8 cellular contexts compared by ENCODE assay signal in genomic region chr10:42192450-42192849, GRCh38.
DNase-seq lines count a peak whose midpoint lies in the region; ATAC-seq and TF ChIP-seq lines count a peak whose summit lies in the region.
"Not testable (repeated sequence)": the region's sequence is repeated elsewhere in the genome, so short reads cannot be mapped to it uniquely, and the experiment has no call there.

No MANE protein-coding gene starts in this region.

- H3K4me3 ChIP-seq in HFF-Myc (replicated peaks; ENCODE audit: low read depth, low read length); Peyer's patch; breast epithelium; cardiac muscle cell; thoracic aorta: not testable (repeated sequence)

- not testable (repeated sequence) for H3K36me3 Mint-ChIP-seq in CD4-positive, alpha-beta T cell (ENCODE audit: low read depth); activated CD8-positive, alpha-beta T cell treated with anti-CD3 and anti-CD28 coated beads for 36 hours (ENCODE audit: low read depth)

- not testable (repeated sequence) for H3K9me3 ChIP-seq in CD4-positive, alpha-beta T cell (ENCODE audit: control insufficient read depth, low read length); Peyer's patch; breast epithelium; cardiac muscle cell (ENCODE audit: low read depth); thoracic aorta

- not testable (repeated sequence) for H3K27ac ChIP-seq in CD4-positive, alpha-beta T cell (ENCODE audit: low read depth, low read length); Peyer's patch; breast epithelium; cardiac muscle cell; thoracic aorta

- POLR2A ChIA-PET in CD4-positive, alpha-beta T cell (lab: Charles Lee); activated CD8-positive, alpha-beta T cell treated with anti-CD3 and anti-CD28 coated beads for 36 hours (lab: Charles Lee): not testable (repeated sequence)

- not testable (repeated sequence) for H3K4me1 ChIP-seq in Peyer's patch; breast epithelium; cardiac muscle cell (ENCODE audit: low read depth); thoracic aorta (ENCODE audit: control insufficient read depth in 1 of 2, low read depth in 2 of 2)

- not testable (repeated sequence) for TF ChIP-seq POLR2A in Peyer's patch (IDR thresholded peaks at IDR 0.05); breast epithelium (IDR thresholded peaks at IDR 0.05)

- peaks cover 48% of the 10 kb centered on the region for H3K27me3 Mint-ChIP-seq in CD4-positive, alpha-beta T cell
- not testable (repeated sequence) for H3K27me3 Mint-ChIP-seq in activated CD8-positive, alpha-beta T cell treated with anti-CD3 and anti-CD28 coated beads for 36 hours

- H3K4me1 Mint-ChIP-seq in CD4-positive, alpha-beta T cell (ENCODE audit: low read depth); activated CD8-positive, alpha-beta T cell treated with anti-CD3 and anti-CD28 coated beads for 36 hours (ENCODE audit: low read depth): not testable (repeated sequence)

- H3K36me3 ChIP-seq in Peyer's patch, breast epithelium, cardiac muscle cell, thoracic aorta: not testable (repeated sequence)

- DNase-seq in CD4-positive, alpha-beta T cell, result peak in 5 of 10 experiments; percentile 0 to 16 (median 4)
- DNase-seq in HFF-Myc (ENCODE audit: extremely low read depth, low read depth) (peak; percentile 1), Peyer's patch (peak in 1 of 3 donors; percentile 52), cardiac muscle cell (ENCODE audit: low read depth in 1 of 2, low spot score in 1 of 2) (peak in 1 of 2 donors; percentile 21), omental fat pad (ENCODE audit: low spot score) (peak; percentile 31)
- DNase-seq in activated CD8-positive, alpha-beta T cell treated with anti-CD3 and anti-CD28 coated beads for 36 hours, result peak; percentile 53
- DNase-seq in breast epithelium (ENCODE audit: low spot score in 2 of 2); thoracic aorta (ENCODE audit: low spot score): not testable (repeated sequence)

- H3K9me3 Mint-ChIP-seq in CD4-positive, alpha-beta T cell; activated CD8-positive, alpha-beta T cell treated with anti-CD3 and anti-CD28 coated beads for 36 hours: not testable (repeated sequence)

- TF ChIP-seq CTCF in CD4-positive, alpha-beta T cell (IDR thresholded peaks at IDR 0.05), result peak; percentile 68
- peak; percentile 28 for TF ChIP-seq CTCF in HFF-Myc (IDR thresholded peaks at IDR 0.05; ENCODE audit: low read depth, low read length, missing control alignments)
- TF ChIP-seq CTCF in Peyer's patch (IDR thresholded peaks at IDR 0.05), result peak in 4 of 6 experiments; percentile 39 to 51 (median 44)
- not testable (repeated sequence) for TF ChIP-seq CTCF in activated CD8-positive, alpha-beta T cell treated with anti-CD3 and anti-CD28 coated beads for 36 hours (IDR thresholded peaks at IDR 0.05); omental fat pad (IDR thresholded peaks at IDR 0.05)
- peak in 2 of 3 donors; percentile 22 to 34 for TF ChIP-seq CTCF in breast epithelium (IDR thresholded peaks at IDR 0.05)
- peak; percentile 35 for TF ChIP-seq CTCF in cardiac muscle cell (IDR thresholded peaks at IDR 0.05; ENCODE audit: low read depth, low read length)
- peak; percentile 46 for TF ChIP-seq CTCF in thoracic aorta (IDR thresholded peaks at IDR 0.05)

- H3K4me3 Mint-ChIP-seq in CD4-positive, alpha-beta T cell; activated CD8-positive, alpha-beta T cell treated with anti-CD3 and anti-CD28 coated beads for 36 hours: not testable (repeated sequence)

- intact Hi-C loops in CD4-positive, alpha-beta T cell (cut with DNase I, micrococcal nuclease); activated CD8-positive, alpha-beta T cell treated with anti-CD3 and anti-CD28 coated beads for 36 hours (cut with micrococcal nuclease); breast epithelium (cut with DNase I; ENCODE audit: low total_unique reads): not testable (repeated sequence)

- H3K27me3 ChIP-seq in CD4-positive, alpha-beta T cell (ENCODE audit: control insufficient read depth, insufficient read depth, low read length); Peyer's patch; breast epithelium; cardiac muscle cell; thoracic aorta (replicated peaks; ENCODE audit: insufficient read depth): not testable (repeated sequence)

- H3K27ac Mint-ChIP-seq in CD4-positive, alpha-beta T cell; activated CD8-positive, alpha-beta T cell treated with anti-CD3 and anti-CD28 coated beads for 36 hours: not testable (repeated sequence)

- not testable (repeated sequence) for ATAC-seq in CD4-positive, alpha-beta T cell (ENCODE audit: poor library complexity); activated CD8-positive, alpha-beta T cell treated with anti-CD3 and anti-CD28 coated beads for 36 hours; omental fat pad (ENCODE audit: low FRiP score); thoracic aorta (ENCODE audit: insufficient number of reproducible peaks, low FRiP score, low read depth)

- CTCF ChIA-PET in CD4-positive, alpha-beta T cell (lab: Charles Lee); activated CD8-positive, alpha-beta T cell treated with anti-CD3 and anti-CD28 coated beads for 36 hours (lab: Charles Lee): not testable (repeated sequence)
